8 cellular contexts compared by ENCODE assay signal in the genomic region with DNA sequence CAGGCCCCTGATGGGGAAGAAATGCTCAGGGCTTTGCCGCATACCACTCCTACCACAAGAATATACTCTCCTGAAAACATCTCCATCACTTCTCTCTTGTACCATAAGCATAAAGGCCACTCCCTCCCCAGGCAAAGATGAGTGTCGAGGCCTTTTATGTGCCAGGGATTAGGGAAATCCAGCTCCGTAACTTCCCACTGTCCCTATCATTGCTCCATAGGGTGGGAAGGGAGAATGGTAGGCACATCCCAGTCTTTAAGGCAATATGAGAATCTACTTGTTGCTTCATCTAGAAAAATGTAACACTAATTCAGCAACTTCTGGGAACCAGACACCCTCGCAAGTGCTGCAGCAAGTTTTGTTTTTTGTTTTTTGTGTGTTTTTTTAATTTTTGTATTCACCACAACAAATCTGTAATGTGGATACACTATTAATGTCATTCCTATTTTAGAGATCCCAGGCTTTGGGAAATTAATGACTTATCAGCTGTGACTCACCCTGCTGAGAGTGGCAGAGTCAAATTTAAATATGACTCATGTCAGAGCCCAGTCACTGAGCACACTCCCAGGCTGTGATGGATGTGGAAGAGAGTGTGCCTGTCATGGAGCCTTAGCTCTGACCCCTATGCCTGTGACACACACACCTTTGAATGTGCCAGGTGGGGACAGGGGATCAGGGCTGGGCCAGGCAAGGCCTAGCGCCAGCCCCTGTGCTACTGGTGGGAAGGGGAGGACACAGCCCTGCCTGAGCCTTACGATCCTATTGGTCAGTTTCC. TPM values are rescaled to one million over a fixed set of nuclear protein-coding genes. Genes with fewer than 3 reads are reported as not detected.
DNase-seq lines count a peak whose midpoint lies in the region; ATAC-seq and TF ChIP-seq lines count a peak whose summit lies in the region.

No MANE protein-coding gene starts in this region.

- POLR2A ChIA-PET in Panc1 (lab: Charles Lee): interaction anchor here (0.5 kb wide), 1 partner anchor 17 kb away, joined by 3 read pairs; no protein-coding TSS in a partner anchor

- in situ Hi-C loops in Panc1 (cut with HindIII; ENCODE audit: low pct_unique_long_range_greater_than_20kb, low sequenced_read_pairs): no loop called here

- BruUV-seq in Panc1 (replicated peaks; lab: Mats Ljungman, UMichigan): no TSS peak

- peaks cover 67% of the 10 kb centered on the region for H3K4me1 ChIP-seq in Panc1 (ENCODE audit: control insufficient read depth, insufficient read depth, low read length)

- H3K27ac Mint-ChIP-seq in progenitor cell of endocrine pancreas: peak overlapping the region; percentile 90

- H3K27me3 ChIP-seq in Panc1 (ENCODE audit: control insufficient read depth, insufficient read depth, low read length): no peaks in the 10 kb centered on the region

- CTCF ChIA-PET in Panc1 (lab: Charles Lee): no interaction called here

- peaks cover 28% of the 10 kb centered on the region for H3K4me1 Mint-ChIP-seq in progenitor cell of endocrine pancreas (ENCODE audit: low read depth)

- intact Hi-C loops in Panc1 (cut with micrococcal nuclease; ENCODE audit: unreplicated experiment): no loop called here

- no peak for TF ChIP-seq CTCF in Panc1 (IDR thresholded peaks at IDR 0.05)
- no peak for TF ChIP-seq CTCF in fibroblast of mammary gland (conservative IDR thresholded peaks at IDR 0.05; ENCODE audit: control insufficient read depth, insufficient read depth, low read depth, low read length)
- no peak for TF ChIP-seq CTCF in progenitor cell of endocrine pancreas (IDR thresholded peaks at IDR 0.05; ENCODE audit: unreplicated experiment)

- ATAC-seq in Panc1 (peak; percentile 96), HG02970 (IDR thresholded peaks at IDR 0.05; ENCODE audit: low FRiP score, unreplicated experiment) (no peak), GM21515 (IDR thresholded peaks at IDR 0.05; ENCODE audit: unreplicated experiment) (no peak)

- H3K27me3 Mint-ChIP-seq in progenitor cell of endocrine pancreas: no peaks in the 10 kb centered on the region

- H3K4me3 Mint-ChIP-seq in progenitor cell of endocrine pancreas (ENCODE audit: low read depth): no peak overlapping the region

- H3K27ac ChIP-seq in Panc1 (ENCODE audit: low read length): peak overlapping the region; percentile 59; the same call in 1 of the 2 replicates

- DNase-seq in EL (peak; percentile 88), HCEC 1CT (peak; percentile 85), Panc1 (ENCODE audit: low read depth, low spot score) (peak; percentile 76), fibroblast of mammary gland (ENCODE audit: low read depth) (peak; percentile 92), progenitor cell of endocrine pancreas (ENCODE audit: low spot score, unreplicated experiment) (no peak), NCI-H2029 treated with DMSO at 0.1 percent for 48 hours (lab: John Stamatoyannopoulos, UW) (no peak)

- H3K9me3 ChIP-seq in Panc1 (ENCODE audit: control insufficient read depth, insufficient read depth, low read depth, low read length): no peaks in the 10 kb centered on the region

- no peaks in the 10 kb centered on the region for H3K36me3 ChIP-seq in Panc1 (ENCODE audit: control insufficient read depth, insufficient read depth, low read length)

- peaks cover 9% of the 10 kb centered on the region for H3K36me3 Mint-ChIP-seq in progenitor cell of endocrine pancreas (ENCODE audit: insufficient read depth)

- no peaks in the 10 kb centered on the region for H3K9me3 Mint-ChIP-seq in progenitor cell of endocrine pancreas (ENCODE audit: low read depth)

- H3K4me3 ChIP-seq in Panc1 (ENCODE audit: low read depth in 2 of 2, low read length in 2 of 2) (no peak overlapping the region), fibroblast of mammary gland (ENCODE audit: control insufficient read depth, low read depth, low read length) (no peak overlapping the region)

RNA-seq across cellular contexts. Expression of gene PANX1, which starts 23.4 kb away (rescaled TPM):
- 59.3 TPM for total RNA-seq in Panc1 (2021; ENCODE audit: unreplicated experiment)
- 29.5 TPM for polyA plus RNA-seq in Panc1 (2012; ENCODE audit: insufficient read length)
- 31.9 and 32.3 TPM in 2 replicates for total RNA-seq in progenitor cell of endocrine pancreas

Comparison
In these comparisons a context has a peak if more than half of its experiments do, and no peak if none do; other contexts are left out.
1. DNase-seq: peak in EL (single experiment), HCEC 1CT (single experiment), Panc1 (single experiment) and fibroblast of mammary gland (single experiment); none in progenitor cell of endocrine pancreas (single experiment) and NCI-H2029 treated with DMSO at 0.1 percent for 48 hours (single experiment).